Comparison of ENCODE assay signal across 1 cellular context in genomic region chr3:52278510-52279069, GRCh38.
TF ChIP-seq lines count a peak whose summit lies in the region.

Gene WDR82, minus strand, starts transcription at chr3:52278649. Its CDS starts 288 bp downstream, at chr3:52278361.

TF ChIP-seq in HepG2, 621 proteins besides CTCF, POLR2A, EP300 and RAD21 (continued from another document and continues in another):
- TF ChIP-seq TRIM22 (IDR thresholded peaks at IDR 0.05) (no peak), ZNF772 (CRISPR knock-in tag; IDR thresholded peaks at IDR 0.05) (peak; percentile 75), ZBTB46 (CRISPR knock-in tag; IDR thresholded peaks at IDR 0.05; ENCODE audit: borderline replicate concordance) (no peak), ZFP82 (CRISPR knock-in tag; IDR thresholded peaks at IDR 0.05; ENCODE audit: borderline replicate concordance) (0 out of 2 replicates have a peak, but pooled peaks have one; percentile 9), ZSCAN31 (CRISPR knock-in tag; IDR thresholded peaks at IDR 0.05; ENCODE audit: low read depth) (0 out of 2 replicates have a peak, but pooled peaks have one; percentile 10), ERF (CRISPR knock-in tag; IDR thresholded peaks at IDR 0.05) (peak; percentile 49), ZNF790 (CRISPR knock-in tag; IDR thresholded peaks at IDR 0.05; ENCODE audit: borderline replicate concordance) (no peak), ZNF597 (CRISPR knock-in tag; IDR thresholded peaks at IDR 0.05) (no peak), ZIK1 (CRISPR knock-in tag; IDR thresholded peaks at IDR 0.05; ENCODE audit: borderline replicate concordance, low read depth) (no peak), JUNB (CRISPR knock-in tag; IDR thresholded peaks at IDR 0.05; ENCODE audit: borderline replicate concordance) (no peak), ZNF775 (CRISPR knock-in tag; IDR thresholded peaks at IDR 0.05; ENCODE audit: borderline replicate concordance) (no peak), HOXA7 (CRISPR knock-in tag; IDR thresholded peaks at IDR 0.05) (no peak), TEAD3 (CRISPR knock-in tag; optimal IDR thresholded peaks at IDR 0.05; ENCODE audit: borderline replicate concordance) (no peak), ZNF230 (CRISPR knock-in tag; IDR thresholded peaks at IDR 0.05) (no peak), MXD3 (CRISPR knock-in tag; IDR thresholded peaks at IDR 0.05) (no peak), ZNF432 (CRISPR knock-in tag; IDR thresholded peaks at IDR 0.05; ENCODE audit: borderline replicate concordance) (no peak), AFF4 (CRISPR knock-in tag; IDR thresholded peaks at IDR 0.05) (peak; percentile 71; the same call in 1 of the 2 replicates), ZNF589 (CRISPR knock-in tag; conservative IDR thresholded peaks at IDR 0.05) (no peak; the same call in 1 of the 2 replicates), ZNF670 (CRISPR knock-in tag; IDR thresholded peaks at IDR 0.05; ENCODE audit: borderline replicate concordance) (no peak), HNRNPLL (IDR thresholded peaks at IDR 0.05; ENCODE audit: low read depth, low read length, poor library complexity, severe bottlenecking) (peak; percentile 11), GATA4 (IDR thresholded peaks at IDR 0.05; ENCODE audit: borderline replicate concordance, low read depth) (peak; percentile 46; the same call in 1 of the 2 replicates), DDIT3 (CRISPR knock-in tag; IDR thresholded peaks at IDR 0.05) (no peak), SP140L (CRISPR knock-in tag; IDR thresholded peaks at IDR 0.05; ENCODE audit: borderline replicate concordance) (no peak), ZNF510 (CRISPR knock-in tag; IDR thresholded peaks at IDR 0.05; ENCODE audit: low read depth) (no peak), CBX5 (CRISPR knock-in tag; IDR thresholded peaks at IDR 0.05; ENCODE audit: borderline replicate concordance) (0 out of 2 replicates have a peak, but pooled peaks have one; percentile 19), THAP7 (CRISPR knock-in tag; IDR thresholded peaks at IDR 0.05) (peak; percentile 69; the same call in 1 of the 2 replicates), TBX3 (IDR thresholded peaks at IDR 0.05; ENCODE audit: borderline replicate concordance) (no peak), HMGA1 (CRISPR knock-in tag; conservative IDR thresholded peaks at IDR 0.05) (no peak), ETV5 (CRISPR knock-in tag; IDR thresholded peaks at IDR 0.05; ENCODE audit: borderline replicate concordance) (no peak), HINFP (CRISPR knock-in tag; IDR thresholded peaks at IDR 0.05; ENCODE audit: low read depth) (no peak), KDM5B (CRISPR knock-in tag; IDR thresholded peaks at IDR 0.05; ENCODE audit: borderline replicate concordance) (peak; percentile 64; the same call in 1 of the 2 replicates), KAT2B (IDR thresholded peaks at IDR 0.05; ENCODE audit: borderline replicate concordance, low read depth, low read length) (no peak), PPARG (CRISPR knock-in tag; conservative IDR thresholded peaks at IDR 0.05) (no peak), TBP (CRISPR knock-in tag; IDR thresholded peaks at IDR 0.05) (no peak), ZNF687 (CRISPR knock-in tag; IDR thresholded peaks at IDR 0.05) (peak; percentile 71), MTERF4 (CRISPR knock-in tag; IDR thresholded peaks at IDR 0.05) (no peak), ZNF382 (CRISPR knock-in tag; IDR thresholded peaks at IDR 0.05; ENCODE audit: borderline replicate concordance) (no peak), ZNF660 (CRISPR knock-in tag; IDR thresholded peaks at IDR 0.05; ENCODE audit: borderline replicate concordance, low read depth) (no peak), ZSCAN12 (CRISPR knock-in tag; IDR thresholded peaks at IDR 0.05) (no peak), ZNF629 (CRISPR knock-in tag; conservative IDR thresholded peaks at IDR 0.05) (no peak), HOMEZ (CRISPR knock-in tag; IDR thresholded peaks at IDR 0.05; ENCODE audit: low read depth) (no peak), ZSCAN21 (CRISPR knock-in tag; IDR thresholded peaks at IDR 0.05; ENCODE audit: borderline replicate concordance) (peak; percentile 47; the same call in 1 of the 2 replicates), ZNF746 (CRISPR knock-in tag; IDR thresholded peaks at IDR 0.05) (peak; percentile 78; the same call in 1 of the 2 replicates), SMARCE1 (IDR thresholded peaks at IDR 0.05; ENCODE audit: borderline replicate concordance) (no peak), ZNF781 (CRISPR knock-in tag; IDR thresholded peaks at IDR 0.05; ENCODE audit: borderline replicate concordance, not compliant biosample characterization) (no peak), MAZ (IDR thresholded peaks at IDR 0.05; ENCODE audit: borderline replicate concordance, low read depth, low read length) (0 out of 2 replicates have a peak, but pooled peaks have one; percentile 37), MAZ (CRISPR knock-in tag; IDR thresholded peaks at IDR 0.05; ENCODE audit: low read depth) (peak; percentile 94), RBAK (CRISPR knock-in tag; IDR thresholded peaks at IDR 0.05) (no peak)
